Comparison of ENCODE assay signal across 27 cellular contexts in genomic region chr21:33708874-33709273, GRCh38.
"Had no signal": no experiment of that assay in that cellular context is flagged by ENCODE, and none has a peak within 500 bp of the region (broad histone marks: within the 10 kb centered on the region; RNA-seq: fewer than 3 reads in every experiment).

No MANE protein-coding gene starts in this region.

- H3K9me3 ChIP-seq: pancreas, prostate gland, sigmoid colon, suprapubic skin, thoracic aorta, tibial artery, upper lobe of right lung had no signal

- ATAC-seq: left ventricle myocardium superior; lower lobe of right lung; naive thymus-derived CD8-positive, alpha-beta T cell; pancreas; right cardiac atrium; stimulated activated effector memory CD8-positive, alpha-beta T cell treated with anti-CD3 and anti-CD28 coated beads, Interleukin-12 subunit alpha, Interleukin-12 subunit beta, amount 100 ng/mL, for 72 hours; upper lobe of right lung had no signal

- H3K36me3 ChIP-seq: lower lobe of right lung, pancreas, prostate gland, sigmoid colon, spleen, suprapubic skin, thoracic aorta, tibial artery, upper lobe of right lung had no signal

- H3K27me3 Mint-ChIP-seq: naive thymus-derived CD8-positive, alpha-beta T cell; stimulated activated naive CD8-positive, alpha-beta T cell treated with anti-CD3 and anti-CD28 coated beads, Interleukin-15, Interleukin-2, amounts not matched to agents 100 ng/mL and 50 ng/mL, for 24 hours had no signal

- DNase-seq: hypothalamus; immature natural killer cell; left ventricle myocardium superior; lower lobe of right lung; mammary epithelial cell; mesenchymal stem cell; naive thymus-derived CD8-positive, alpha-beta T cell; nucleus accumbens; pancreas; posterior cingulate gyrus; retina; right cardiac atrium; sigmoid colon; small intestine; spleen; stimulated activated CD4-positive, alpha-beta T cell treated with anti-CD3 and anti-CD28 coated beads, Interleukin-4, amount 100 ng/mL, for 24 hours; stimulated activated naive CD4-positive, alpha-beta T cell; tibial artery; trophoblast cell; upper lobe of right lung had no signal

- H3K4me3 ChIP-seq: lower lobe of right lung, pancreas, prostate gland, sigmoid colon, spleen, suprapubic skin, thoracic aorta, tibial artery, upper lobe of right lung had no signal

- H3K27me3 ChIP-seq: pancreas, sigmoid colon, spleen, suprapubic skin, tibial artery, upper lobe of right lung had no signal

- H3K4me3 Mint-ChIP-seq: immature natural killer cell; naive thymus-derived CD8-positive, alpha-beta T cell; nephron; neural crest cell; stimulated activated effector memory CD8-positive, alpha-beta T cell treated with anti-CD3 and anti-CD28 coated beads, Interleukin-12 subunit alpha, Interleukin-12 subunit beta, amount 100 ng/mL, for 72 hours; stimulated activated naive CD8-positive, alpha-beta T cell treated with anti-CD3 and anti-CD28 coated beads, Interleukin-15, Interleukin-2, amounts not matched to agents 100 ng/mL and 50 ng/mL, for 24 hours had no signal

- H3K27ac ChIP-seq: lower lobe of right lung, pancreas, prostate gland, sigmoid colon, spleen, suprapubic skin, thoracic aorta, tibial artery, upper lobe of right lung had no signal

- H3K4me1 ChIP-seq: prostate gland, sigmoid colon, suprapubic skin had no signal

- H3K36me3 Mint-ChIP-seq: stimulated activated effector memory CD8-positive, alpha-beta T cell treated with anti-CD3 and anti-CD28 coated beads, Interleukin-12 subunit alpha, Interleukin-12 subunit beta, amount 100 ng/mL, for 72 hours had no signal

- H3K27ac Mint-ChIP-seq: immature natural killer cell; naive thymus-derived CD8-positive, alpha-beta T cell; nephron; stimulated activated effector memory CD8-positive, alpha-beta T cell treated with anti-CD3 and anti-CD28 coated beads, Interleukin-12 subunit alpha, Interleukin-12 subunit beta, amount 100 ng/mL, for 72 hours; stimulated activated naive CD8-positive, alpha-beta T cell treated with anti-CD3 and anti-CD28 coated beads, Interleukin-15, Interleukin-2, amounts not matched to agents 100 ng/mL and 50 ng/mL, for 24 hours had no signal
